10 cellular contexts compared by ENCODE assay signal in genomic region chr7:91344911-91345310, GRCh38.
DNase-seq lines count a peak whose midpoint lies in the region; ATAC-seq, FAIRE-seq and TF ChIP-seq lines count a peak whose summit lies in the region.
"Had no signal": no experiment of that assay in that cellular context is flagged by ENCODE, and none has a peak within 500 bp of the region (broad histone marks: within the 10 kb centered on the region; RNA-seq: fewer than 3 reads in every experiment).

No MANE protein-coding gene starts in this region.

- no peak overlapping the region for H2AFZ ChIP-seq in GM12878 (ENCODE audit: control insufficient read depth, low read depth, low read length)

- H3K27ac ChIP-seq in GM12878 (ENCODE audit: control insufficient read depth, insufficient read depth), result no peak overlapping the region

- H3K4me2 ChIP-seq in GM12878 (ENCODE audit: control insufficient read depth, insufficient read depth), result no peak overlapping the region

- H3K27me3 ChIP-seq in GM12878 (replicated peaks in 1 of 2; ENCODE audit: control insufficient read depth in 2 of 2, insufficient read depth in 2 of 2, low read length in 1 of 2), result no peaks in the 10 kb centered on the region

- SMC1A ChIA-PET in GM12878 (lab: Charles Lee; ENCODE audit: uncharacterized antibody, unreplicated experiment), result interaction anchor here (0.6 kb wide), 1 partner anchor 199 kb away, joined by 3 read pairs; no protein-coding TSS in a partner anchor

- no peaks in the 10 kb centered on the region for H3K36me3 ChIP-seq in GM12878 (ENCODE audit: control insufficient read depth in 2 of 2, insufficient read depth in 2 of 2, low read length in 1 of 2)

- FAIRE-seq in GM12878 (lab: Jason Lieb, UNC), result no peak

- H3K79me2 ChIP-seq in GM12878 (ENCODE audit: control insufficient read depth, insufficient read depth, low read length), result no peaks in the 10 kb centered on the region

- DNase-seq in GM13976 (ENCODE audit: low spot score), result peak; percentile 2
- DNase-seq in GM12878 (ENCODE audit: low read depth, low spot score), result no peak
- no peak for DNase-seq in amniotic stem cell (lab: John Stamatoyannopoulos, UW)
- no peak for DNase-seq in activated gamma-delta T cell (lab: John Stamatoyannopoulos, UW)
- no peak for DNase-seq in DMS153 (lab: John Stamatoyannopoulos, UW)
- DNase-seq in stimulated activated CD4-positive, alpha-beta T cell treated with anti-CD3 and anti-CD28 coated beads, Interleukin-4, amount 100 ng/mL, for 4 hours, result no peak
- DNase-seq: anterior cingulate cortex; stimulated activated CD4-positive, alpha-beta T cell treated with anti-CD3 and anti-CD28 coated beads, Interleukin-1b, Interleukin-23, amount 100 ng/mL, for 48 hours had no signal

- RAD21 ChIA-PET in GM12878 (lab: Charles Lee; ENCODE audit: unreplicated experiment), result no interaction called here

- no peaks in the 10 kb centered on the region for H3K4me1 ChIP-seq in GM12878 (ENCODE audit: control insufficient read depth, insufficient read depth, low read length)

- no peak for TF ChIP-seq CTCF in GM13976 (IDR thresholded peaks at IDR 0.05; ENCODE audit: borderline replicate concordance, control extremely low read depth, extremely low read depth, insufficient read depth, missing control alignments)
- no peak for TF ChIP-seq CTCF in GM12878 (IDR thresholded peaks at IDR 0.05 in 2 of 3, conservative IDR thresholded peaks at IDR 0.05 in 1 of 3; ENCODE audit: control insufficient read depth in 2 of 3, extremely low read depth in 1 of 3, insufficient read depth in 1 of 3, low read depth in 3 of 3, low read length in 3 of 3)

- CTCF ChIA-PET in GM12878 (lab: Yijun Ruan, JAX), result interaction anchor here (1.1 kb wide), 2 partner anchors 8 to 57 kb away, joined by 3 read pairs; no protein-coding TSS in a partner anchor

- TF ChIP-seq POLR2A in GM12878 (IDR thresholded peaks at IDR 0.05; ENCODE audit: low read depth, low read length), result no peak

- POLR2A ChIA-PET in GM12878 (lab: Charles Lee), result no interaction called here

- H3K4me3 ChIP-seq in GM12878, result no peak overlapping the region

- intact Hi-C loops in GM12878 (cut with micrococcal nuclease; ENCODE audit: unreplicated experiment), result no loop called here

- in situ Hi-C loops in GM13976 (cut with MboI; ENCODE audit: low sequenced_read_pairs, unreplicated experiment) (no loop called here), GM12878 (cut with MboI) (no loop called here)

- 4% methylated on average over 5 of the region's 5 CpGs for WGBS in GM12878 (ENCODE audit: insufficient coverage, insufficient replicate concordance, low lambda C conversion rate, missing lambda C conversion rate)

- ATAC-seq in GM21381 (IDR thresholded peaks at IDR 0.05; ENCODE audit: unreplicated experiment), result peak; percentile 63
- peak; percentile 63 for ATAC-seq in HG03139 (IDR thresholded peaks at IDR 0.05; ENCODE audit: unreplicated experiment)
- peak; percentile 60 for ATAC-seq in GM12878

- no peaks in the 10 kb centered on the region for H4K20me1 ChIP-seq in GM12878 (ENCODE audit: control insufficient read depth, insufficient read depth)

- TF ChIP-seq RAD21 in GM12878 (IDR thresholded peaks at IDR 0.05; ENCODE audit: insufficient read depth, low read depth, low read length), result no peak

- no peak for TF ChIP-seq EP300 in GM12878 (IDR thresholded peaks at IDR 0.05; ENCODE audit: borderline replicate concordance in 1 of 2, control insufficient read depth in 1 of 2, low read depth in 2 of 2, low read length in 2 of 2)

- no TSS peak for BruUV-seq in GM12878 (replicated peaks; lab: Mats Ljungman, UMichigan)

- H3K9ac ChIP-seq in GM12878 (ENCODE audit: control insufficient read depth, insufficient read depth, low read length), result no peak overlapping the region

- no peaks in the 10 kb centered on the region for H3K9me3 ChIP-seq in GM12878 (replicated peaks; ENCODE audit: control insufficient read depth, insufficient read depth, low read length)

TF ChIP-seq in GM12878, 131 proteins besides CTCF, POLR2A, EP300 and RAD21:
- TF ChIP-seq RFX5 (IDR thresholded peaks at IDR 0.05; ENCODE audit: low read depth, low read length) (no peak), GATAD2B (conservative IDR thresholded peaks at IDR 0.05; ENCODE audit: low read depth) (no peak), ATF7 (IDR thresholded peaks at IDR 0.05; ENCODE audit: low read depth) (no peak), MYB (IDR thresholded peaks at IDR 0.05; ENCODE audit: borderline replicate concordance, low read depth, low read length) (no peak)
